2 cellular contexts compared by ENCODE assay signal in genomic region chr1:231807498-231807897, GRCh38.
TF ChIP-seq lines count a peak whose summit lies in the region.

No MANE protein-coding gene starts in this region.

TF ChIP-seq in SK-N-SH, 30 proteins besides CTCF, POLR2A, EP300 and RAD21 (continued from another document):
- no peak for TF ChIP-seq RCOR1 (IDR thresholded peaks at IDR 0.05; ENCODE audit: low read length)
- TF ChIP-seq POLR2AphosphoS5 (IDR thresholded peaks at IDR 0.05; ENCODE audit: low read depth, low read length): no peak

TF ChIP-seq in SK-N-SH treated with all-trans-retinoic acid at 6 μM for 48 hours, 23 proteins besides CTCF, POLR2A, EP300 and RAD21 (continued from another document):
- TF ChIP-seq TSHZ2 (CRISPR knock-in tag; IDR thresholded peaks at IDR 0.05): no peak
- TF ChIP-seq PPARA (CRISPR knock-in tag; IDR thresholded peaks at IDR 0.05; ENCODE audit: borderline replicate concordance): no peak
- no peak for TF ChIP-seq BACH2 (CRISPR knock-in tag; IDR thresholded peaks at IDR 0.05; ENCODE audit: borderline replicate concordance)
- TF ChIP-seq ISL1 (CRISPR knock-in tag; IDR thresholded peaks at IDR 0.05): no peak
- TF ChIP-seq CSDC2 (CRISPR knock-in tag; IDR thresholded peaks at IDR 0.05): no peak
- TF ChIP-seq OSR1 (CRISPR knock-in tag; IDR thresholded peaks at IDR 0.05): no peak
- no peak for TF ChIP-seq ZC3H10 (CRISPR knock-in tag; IDR thresholded peaks at IDR 0.05)
- no peak for TF ChIP-seq GLIS3 (CRISPR knock-in tag; IDR thresholded peaks at IDR 0.05)
- TF ChIP-seq ZFP30 (CRISPR knock-in tag; IDR thresholded peaks at IDR 0.05): no peak
TF ChIP-seq in SK-N-SH treated with all-trans-retinoic acid at 6 μM for 48 hours: peak in this region for 0.
